In genomic region chr20:17967595-17968365, GRCh38 we compare ENCODE assay signal across 8 cellular contexts. TPM values are rescaled to one million over a fixed set of nuclear protein-coding genes. Genes with fewer than 3 reads are reported as not detected.
DNase-seq lines count a peak whose midpoint lies in the region; ATAC-seq and TF ChIP-seq lines count a peak whose summit lies in the region.

No MANE protein-coding gene starts in this region.

- POLR2A ChIA-PET in HEK293 (lab: Yijun Ruan, JAX), result interaction anchor here (0.6 to 4.4 kb wide), 7 partner anchors 9 to 499 kb away, joined by 3 to 16 read pairs (median 8); partner anchors contain the start of genes DSTN, DZANK1, POLR3F and RRBP1
- POLR2A ChIA-PET in MCF 10A (lab: Yijun Ruan, JAX), result interaction anchor here (0.5 to 10.7 kb wide), 35 partner anchors 10 to 1961 kb away, joined by 3 to 167 read pairs (median 5); partner anchors contain the start of genes DSTN, DZANK1, KAT14 and PET117

- TF ChIP-seq CTCF in HEK293 (tag by site-specific recombination; IDR thresholded peaks at IDR 0.05), result no peak
- TF ChIP-seq CTCF in MCF 10A (IDR thresholded peaks at IDR 0.05; ENCODE audit: unreplicated experiment), result no peak

- H3K27me3 ChIP-seq in NT2/D1 (ENCODE audit: insufficient read depth, insufficient read length), result no peaks in the 10 kb centered on the region
- peaks cover 0 to 2% (median 0%) of the 10 kb centered on the region in 5 donors for H3K27me3 ChIP-seq in subcutaneous abdominal adipose tissue (ENCODE audit: control insufficient read depth in 5 of 5, insufficient read depth in 4 of 5, low read length in 5 of 5)

- DNase-seq in ELR (ENCODE audit: low read depth), result peak; percentile 50
- DNase-seq in NT2/D1 (ENCODE audit: low read depth, low spot score), result no peak
- peak; percentile 56 for DNase-seq in MCF 10A (ENCODE audit: unreplicated experiment)
- DNase-seq in left colon, result no peak
- no peak for DNase-seq in NCI-H1417 treated with DMSO at 0.1 percent for 48 hours (lab: John Stamatoyannopoulos, UW)

- H3K4me1 ChIP-seq in HEK293 (ENCODE audit: control insufficient read depth, insufficient read depth, low read length), result 0 out of 2 replicates have a peak, but pooled peaks cover 7% of the 10 kb centered on the region
- H3K4me1 ChIP-seq in NT2/D1 (ENCODE audit: insufficient read depth, insufficient read length), result no peaks in the 10 kb centered on the region
- peaks cover 11 to 80% (median 79%) of the 10 kb centered on the region in 5 donors for H3K4me1 ChIP-seq in subcutaneous abdominal adipose tissue (ENCODE audit: control insufficient read depth in 5 of 5, insufficient read depth in 5 of 5, low read length in 5 of 5)

- H3K9me3 ChIP-seq in HEK293 (ENCODE audit: control insufficient read depth, insufficient read depth, low read depth, low read length), result no peaks in the 10 kb centered on the region
- no peaks in the 10 kb centered on the region for H3K9me3 ChIP-seq in NT2/D1 (ENCODE audit: insufficient read depth, low read length)
- no peaks in the 10 kb centered on the region for H3K9me3 ChIP-seq in subcutaneous abdominal adipose tissue (ENCODE audit: control insufficient read depth in 5 of 5, low read length in 5 of 5)

- peak overlapping the region; percentile 98 for H3K27ac Mint-ChIP-seq in MCF 10A (ENCODE audit: low read depth, unreplicated experiment)

- H3K36me3 ChIP-seq in HEK293 (ENCODE audit: control insufficient read depth in 2 of 2, insufficient read depth in 1 of 2, low read length in 2 of 2), result peaks cover 0 to 71% of the 10 kb centered on the region in 2 experiments; a peak in 2 of 3 replicates
- H3K36me3 ChIP-seq in NT2/D1 (ENCODE audit: insufficient read depth, insufficient read length, low read length), result peaks cover 66% of the 10 kb centered on the region
- H3K36me3 ChIP-seq in subcutaneous abdominal adipose tissue (ENCODE audit: control insufficient read depth in 5 of 5, insufficient read depth in 5 of 5, low read length in 5 of 5), result peaks cover 0 to 2% (median 0%) of the 10 kb centered on the region in 5 donors

- H3K9ac ChIP-seq in NT2/D1 (ENCODE audit: insufficient read length, low read depth) (peak overlapping the region; percentile 98), subcutaneous abdominal adipose tissue (ENCODE audit: low read length in 5 of 5) (peak overlapping the region; percentile 20 to 95 (median 92))

- H3K27me3 Mint-ChIP-seq in MCF 10A (ENCODE audit: insufficient read depth, unreplicated experiment), result no peaks in the 10 kb centered on the region

- H3K4me3 Mint-ChIP-seq in MCF 10A (ENCODE audit: unreplicated experiment), result peak overlapping the region; percentile 95

- peaks cover 46% of the 10 kb centered on the region for H3K36me3 Mint-ChIP-seq in MCF 10A (ENCODE audit: insufficient read depth, unreplicated experiment)

- H3K4me1 Mint-ChIP-seq in MCF 10A (ENCODE audit: insufficient read depth, unreplicated experiment), result peaks cover 42% of the 10 kb centered on the region

- peak; percentile 0 for ATAC-seq in left colon
- no peak for ATAC-seq in GM18870 (IDR thresholded peaks at IDR 0.05; ENCODE audit: unreplicated experiment)

- CTCF ChIA-PET in HEK293 (lab: Yijun Ruan, JAX) (interaction anchor here (0.7 kb wide), 1 partner anchor 44 kb away, joined by 3 read pairs; no protein-coding TSS in a partner anchor), MCF 10A (lab: Yijun Ruan, JAX) (interaction anchor here (0.6 to 5.6 kb wide), 6 partner anchors 9 to 349 kb away, joined by 4 to 68 read pairs (median 5); no protein-coding TSS in a partner anchor)

- H3K27ac ChIP-seq in HEK293 (ENCODE audit: extremely low read depth, low read depth, low read length), result peak overlapping the region; percentile 97
- H3K27ac ChIP-seq in subcutaneous abdominal adipose tissue (ENCODE audit: low read depth, low read length), result peak overlapping the region; percentile 97

- H3K4me3 ChIP-seq in HEK293 (ENCODE audit: low read depth, low read length), result peak overlapping the region; percentile 89
- peak overlapping the region; percentile 94 for H3K4me3 ChIP-seq in NT2/D1 (ENCODE audit: insufficient read length, low read depth)
- peak overlapping the region; percentile 78 to 98 (median 98) for H3K4me3 ChIP-seq in subcutaneous abdominal adipose tissue (ENCODE audit: low read depth in 1 of 5, low read length in 5 of 5)

- intact Hi-C loops in MCF 10A (cut with micrococcal nuclease), result loop anchor here (1.0 to 2.0 kb wide), 2 partner anchors 29 to 309 kb away; no protein-coding TSS in a partner anchor
- intact Hi-C loops in left colon (cut with DNase I, micrococcal nuclease), result no loop called here

- no peaks in the 10 kb centered on the region for H3K9me3 Mint-ChIP-seq in MCF 10A (ENCODE audit: unreplicated experiment)

- TSS peak; percentile 48 for BruUV-seq in MCF 10A (replicated peaks; lab: Mats Ljungman, UMichigan)

TF ChIP-seq in HEK293, 187 proteins besides CTCF, POLR2A, EP300 and RAD21:
- TF ChIP-seq PATZ1 (tag by site-specific recombination; IDR thresholded peaks at IDR 0.05) (0 out of 2 replicates have a peak, but pooled peaks have one; percentile 22), TRIM28 (IDR thresholded peaks at IDR 0.05; ENCODE audit: borderline replicate concordance, low read length) (no peak), ZFP41 (tag by site-specific recombination; IDR thresholded peaks at IDR 0.05; ENCODE audit: borderline replicate concordance) (no peak), PRDM6 (tag by site-specific recombination; IDR thresholded peaks at IDR 0.05) (0 out of 2 replicates have a peak, but pooled peaks have one; percentile 2)
TF ChIP-seq in HEK293: peak in this region for 2.

RNA-seq across cellular contexts. Expression of gene SNX5, which starts 0.8 kb away (rescaled TPM):
- total RNA-seq in MCF 10A (2022), result 108 and 170 TPM in 2 replicates
- 10 to 100 TPM; 95.3 to 98.4 TPM for total RNA-seq in left colon

RNA-seq across cellular contexts. Expression of gene MGME1, which starts 1.0 kb away (rescaled TPM):
- 18.0 and 24.0 TPM in 2 replicates for total RNA-seq in MCF 10A (2022)
- 10 to 100 TPM; 17.1 to 22.0 TPM for total RNA-seq in left colon

Comparison
In these comparisons a context has a peak if more than half of its experiments do, and no peak if none do; other contexts are left out.
1. DNase-seq: peak in ELR (single experiment) and MCF 10A (single experiment); none in NT2/D1 (single experiment), left colon (0 of 2) and NCI-H1417 treated with DMSO at 0.1 percent for 48 hours (single experiment).
2. Peak in every context shown above with its lines, with median percentiles within 50 percentile points of each other: H3K4me3 ChIP-seq.